ENCODE assay signal across 17 cellular contexts in genomic region chr14:20379743-20380142, GRCh38. TPM values are rescaled to one million over a fixed set of nuclear protein-coding genes. Genes with fewer than 3 reads are reported as not detected.
DNase-seq lines count a peak whose midpoint lies in the region; ATAC-seq and TF ChIP-seq lines count a peak whose summit lies in the region.
"Had no signal": no experiment of that assay in that cellular context is flagged by ENCODE, and none has a peak within 500 bp of the region (broad histone marks: within the 10 kb centered on the region; RNA-seq: fewer than 3 reads in every experiment).

No MANE protein-coding gene starts in this region.

- no peak for ATAC-seq in stimulated activated memory B cell treated with anti-CD40 and anti-IgM and Interleukin-4, amounts not matched to agents 10 μg/mL and 1 μg/mL and 100 μg/mL, for 72 hours
- ATAC-seq in stimulated activated effector memory CD8-positive, alpha-beta T cell treated with anti-CD3 and anti-CD28 coated beads, Interleukin-12 subunit alpha, Interleukin-12 subunit beta, amount 100 ng/mL, for 72 hours, result no peak
- no peak for ATAC-seq in HG03097 (IDR thresholded peaks at IDR 0.05; ENCODE audit: low FRiP score, unreplicated experiment)
- ATAC-seq: A549, GM23338 had no signal

- H3K4me3 Mint-ChIP-seq in activated T-cell treated with anti-CD3 and anti-CD28 coated beads, Interleukin-2, amount 50 U/mL, for 24 hours, result no peak overlapping the region
- H3K4me3 Mint-ChIP-seq in endothelial cell (ENCODE audit: unreplicated experiment), result peak overlapping the region; percentile 73
- no peak overlapping the region for H3K4me3 Mint-ChIP-seq in nephron progenitor cell
- H3K4me3 Mint-ChIP-seq in stimulated activated memory B cell treated with anti-CD40 and anti-IgM and Interleukin-4, amounts not matched to agents 10 μg/mL and 1 μg/mL and 100 μg/mL, for 72 hours, result no peak overlapping the region
- H3K4me3 Mint-ChIP-seq in stimulated activated effector memory CD8-positive, alpha-beta T cell treated with anti-CD3 and anti-CD28 coated beads, Interleukin-12 subunit alpha, Interleukin-12 subunit beta, amount 100 ng/mL, for 72 hours, result no peak overlapping the region
- H3K4me3 Mint-ChIP-seq: CD14-positive monocyte; CD4-positive, alpha-beta memory T cell; GM23338 had no signal

- no peak for TF ChIP-seq CTCF in endothelial cell (IDR thresholded peaks at IDR 0.05; ENCODE audit: unreplicated experiment)
- no peak for TF ChIP-seq CTCF in nephron progenitor cell (IDR thresholded peaks at IDR 0.05)

- H3K4me1 Mint-ChIP-seq in activated T-cell treated with anti-CD3 and anti-CD28 coated beads, Interleukin-2, amount 50 U/mL, for 24 hours (ENCODE audit: low read depth), result no peaks in the 10 kb centered on the region
- H3K4me1 Mint-ChIP-seq in endothelial cell (ENCODE audit: unreplicated experiment) (no peaks in the 10 kb centered on the region), nephron progenitor cell (peaks cover 18% of the 10 kb centered on the region)
- peaks cover 5% of the 10 kb centered on the region for H3K4me1 Mint-ChIP-seq in stimulated activated memory B cell treated with anti-CD40 and anti-IgM and Interleukin-4, amounts not matched to agents 10 μg/mL and 1 μg/mL and 100 μg/mL, for 72 hours
- H3K4me1 Mint-ChIP-seq in stimulated activated effector memory CD8-positive, alpha-beta T cell treated with anti-CD3 and anti-CD28 coated beads, Interleukin-12 subunit alpha, Interleukin-12 subunit beta, amount 100 ng/mL, for 72 hours, result no peaks in the 10 kb centered on the region
- H3K4me1 Mint-ChIP-seq: CD14-positive monocyte; CD4-positive, alpha-beta memory T cell; GM23338 had no signal

- no peaks in the 10 kb centered on the region for H3K9me3 Mint-ChIP-seq in activated T-cell treated with anti-CD3 and anti-CD28 coated beads, Interleukin-2, amount 50 U/mL, for 24 hours
- H3K9me3 Mint-ChIP-seq in endothelial cell (ENCODE audit: unreplicated experiment), result no peaks in the 10 kb centered on the region
- no peaks in the 10 kb centered on the region for H3K9me3 Mint-ChIP-seq in nephron progenitor cell
- H3K9me3 Mint-ChIP-seq in stimulated activated memory B cell treated with anti-CD40 and anti-IgM and Interleukin-4, amounts not matched to agents 10 μg/mL and 1 μg/mL and 100 μg/mL, for 72 hours, result no peaks in the 10 kb centered on the region
- no peaks in the 10 kb centered on the region for H3K9me3 Mint-ChIP-seq in stimulated activated effector memory CD8-positive, alpha-beta T cell treated with anti-CD3 and anti-CD28 coated beads, Interleukin-12 subunit alpha, Interleukin-12 subunit beta, amount 100 ng/mL, for 72 hours
- H3K9me3 Mint-ChIP-seq: CD14-positive monocyte, GM23338 had no signal

- no peak for DNase-seq in activated T-cell treated with anti-CD3 and anti-CD28 coated beads, Interleukin-2, amount 50 U/mL, for 24 hours
- DNase-seq in activated T-cell treated with anti-CD3 and anti-CD28 coated beads for 4 hours, result no peak
- DNase-seq in endothelial cell (ENCODE audit: low spot score), result no peak
- no peak for DNase-seq in nephron progenitor cell
- DNase-seq in stimulated activated effector memory CD8-positive, alpha-beta T cell treated with anti-CD3 and anti-CD28 coated beads, Interleukin-12 subunit alpha, Interleukin-12 subunit beta, amount 100 ng/mL, for 72 hours (ENCODE audit: low spot score in 2 of 2), result no peak
- DNase-seq: AML-193; CD4-positive, alpha-beta memory T cell; DMS153; DMS79; GDM1; HCEC 1CT had no signal

- peaks cover 95% of the 10 kb centered on the region for H3K36me3 Mint-ChIP-seq in activated T-cell treated with anti-CD3 and anti-CD28 coated beads, Interleukin-2, amount 50 U/mL, for 24 hours (ENCODE audit: low read depth)
- H3K36me3 Mint-ChIP-seq in endothelial cell (ENCODE audit: low read depth, unreplicated experiment) (peaks cover 72% of the 10 kb centered on the region), nephron progenitor cell (ENCODE audit: low read depth) (peaks cover 36% of the 10 kb centered on the region)
- peaks cover 92% of the 10 kb centered on the region for H3K36me3 Mint-ChIP-seq in stimulated activated memory B cell treated with anti-CD40 and anti-IgM and Interleukin-4, amounts not matched to agents 10 μg/mL and 1 μg/mL and 100 μg/mL, for 72 hours
- peaks cover 100% of the 10 kb centered on the region for H3K36me3 Mint-ChIP-seq in stimulated activated effector memory CD8-positive, alpha-beta T cell treated with anti-CD3 and anti-CD28 coated beads, Interleukin-12 subunit alpha, Interleukin-12 subunit beta, amount 100 ng/mL, for 72 hours

- no peaks in the 10 kb centered on the region for H3K27me3 Mint-ChIP-seq in activated T-cell treated with anti-CD3 and anti-CD28 coated beads, Interleukin-2, amount 50 U/mL, for 24 hours
- H3K27me3 Mint-ChIP-seq in endothelial cell (ENCODE audit: unreplicated experiment), result peaks cover 11% of the 10 kb centered on the region
- peaks cover 3% of the 10 kb centered on the region for H3K27me3 Mint-ChIP-seq in nephron progenitor cell (ENCODE audit: low read depth, poor library complexity)
- no peaks in the 10 kb centered on the region for H3K27me3 Mint-ChIP-seq in stimulated activated memory B cell treated with anti-CD40 and anti-IgM and Interleukin-4, amounts not matched to agents 10 μg/mL and 1 μg/mL and 100 μg/mL, for 72 hours
- H3K27me3 Mint-ChIP-seq: CD4-positive, alpha-beta memory T cell had no signal

- peak overlapping the region; percentile 6 for H3K27ac Mint-ChIP-seq in activated T-cell treated with anti-CD3 and anti-CD28 coated beads, Interleukin-2, amount 50 U/mL, for 24 hours
- H3K27ac Mint-ChIP-seq in endothelial cell (ENCODE audit: unreplicated experiment) (no peak overlapping the region), nephron progenitor cell (peak overlapping the region; percentile 42)
- H3K27ac Mint-ChIP-seq in stimulated activated memory B cell treated with anti-CD40 and anti-IgM and Interleukin-4, amounts not matched to agents 10 μg/mL and 1 μg/mL and 100 μg/mL, for 72 hours, result peak overlapping the region; percentile 1
- no peak overlapping the region for H3K27ac Mint-ChIP-seq in stimulated activated effector memory CD8-positive, alpha-beta T cell treated with anti-CD3 and anti-CD28 coated beads, Interleukin-12 subunit alpha, Interleukin-12 subunit beta, amount 100 ng/mL, for 72 hours
- H3K27ac Mint-ChIP-seq: GM23338 had no signal

RNA-seq across cellular contexts. Expression of gene TEP1, which starts 33.6 kb away (rescaled TPM):
- 44.0 TPM for total RNA-seq in endothelial cell (ENCODE audit: unreplicated experiment)

RNA-seq across cellular contexts. Expression of gene PARP2, which starts 36.3 kb away (rescaled TPM):
- 24.4 TPM for total RNA-seq in endothelial cell (ENCODE audit: unreplicated experiment)

RNA-seq across cellular contexts. Expression of gene CCNB1IP1, which starts 46.7 kb away (rescaled TPM):
- 91.1 TPM for total RNA-seq in endothelial cell (ENCODE audit: unreplicated experiment)

RNA-seq across cellular contexts. Expression of gene KLHL33, which starts 56.2 kb away (rescaled TPM):
- 0.08 TPM for total RNA-seq in endothelial cell (ENCODE audit: unreplicated experiment)
- total RNA-seq: Daoy had no signal

Comparison
In these comparisons a context has a peak if more than half of its experiments do, and no peak if none do; other contexts are left out.
1. H3K27ac Mint-ChIP-seq: peak in activated T-cell treated with anti-CD3 and anti-CD28 coated beads, Interleukin-2, amount 50 U/mL, for 24 hours (single experiment), nephron progenitor cell (single experiment) and stimulated activated memory B cell treated with anti-CD40 and anti-IgM and Interleukin-4, amounts not matched to agents 10 μg/mL and 1 μg/mL and 100 μg/mL, for 72 hours (single experiment); none in endothelial cell (single experiment) and stimulated activated effector memory CD8-positive, alpha-beta T cell treated with anti-CD3 and anti-CD28 coated beads, Interleukin-12 subunit alpha, Interleukin-12 subunit beta, amount 100 ng/mL, for 72 hours (single experiment).